ENCODE assay signal across 11 cellular contexts in genomic region chr3:158770254-158771017, GRCh38. TPM values are rescaled to one million over a fixed set of nuclear protein-coding genes. Genes with fewer than 3 reads are reported as not detected.
DNase-seq lines count a peak whose midpoint lies in the region; FAIRE-seq and TF ChIP-seq lines count a peak whose summit lies in the region.
"Had no signal": no experiment of that assay in that cellular context is flagged by ENCODE, and none has a peak within 500 bp of the region (broad histone marks: within the 10 kb centered on the region; RNA-seq: fewer than 3 reads in every experiment).

No MANE protein-coding gene starts in this region.

- no peak for TF ChIP-seq EP300 in stomach (IDR thresholded peaks at IDR 0.05)

- no peak overlapping the region for H3K4me3 Mint-ChIP-seq in endodermal cell
- H3K4me3 Mint-ChIP-seq: H9, WTC11 had no signal

- H3K9me3 ChIP-seq in SJSA1 (replicated peaks) = no peaks in the 10 kb centered on the region
- no peaks in the 10 kb centered on the region for H3K9me3 ChIP-seq in stomach
- H3K9me3 ChIP-seq in endodermal cell (ENCODE audit: control insufficient read depth, low read length) = no peaks in the 10 kb centered on the region

- H3K4me3 ChIP-seq in SJSA1 = no peak overlapping the region
- no peak overlapping the region for H3K4me3 ChIP-seq in fibroblast of pulmonary artery (replicated peaks; ENCODE audit: low read depth, low read length)
- no peak overlapping the region for H3K4me3 ChIP-seq in stomach
- no peak overlapping the region for H3K4me3 ChIP-seq in endodermal cell (ENCODE audit: low read length)

- H3K27ac ChIP-seq in SJSA1 = peak overlapping the region; percentile 90
- peak overlapping the region in 3 of 5 donors; percentile 55 to 70 (median 68) for H3K27ac ChIP-seq in stomach
- no peak overlapping the region for H3K27ac ChIP-seq in endodermal cell (ENCODE audit: low read depth, low read length)

- no peak overlapping the region for H3K9ac ChIP-seq in endodermal cell (ENCODE audit: extremely low read depth, low read length, poor library complexity, severe bottlenecking)

- WGBS in stomach, 5 donors = 77 to 86% (median 84%) methylated on average over 10 of the region's 10 CpGs
- 92 to 100% methylated on average over 5 to 9 of the region's 10 CpGs for WGBS in endodermal cell (ENCODE audit: insufficient coverage in 1 of 2, insufficient read length in 1 of 2), 2 experiments

- TF ChIP-seq POLR2A in H54 (IDR thresholded peaks at IDR 0.05; ENCODE audit: low read depth, low read length) (no peak), stomach (IDR thresholded peaks at IDR 0.05) (no peak)

- no peak overlapping the region for H3K27ac Mint-ChIP-seq in endodermal cell
- H3K27ac Mint-ChIP-seq: H9, WTC11 had no signal

- intact Hi-C loops in stomach (cut with DNase I; ENCODE audit: low total_unique reads) = no loop called here

- H3K4me1 ChIP-seq in SJSA1 (replicated peaks) = peaks cover 29% of the 10 kb centered on the region
- peaks cover 10 to 52% (median 27%) of the 10 kb centered on the region in 4 donors for H3K4me1 ChIP-seq in stomach
- H3K4me1 ChIP-seq in endodermal cell (ENCODE audit: control insufficient read depth, insufficient read depth, low read length) = peaks cover 6% of the 10 kb centered on the region

- H3K36me3 Mint-ChIP-seq in endodermal cell (ENCODE audit: low read depth) = no peaks in the 10 kb centered on the region
- H3K36me3 Mint-ChIP-seq: WTC11 had no signal

- no peaks in the 10 kb centered on the region for H3K36me3 ChIP-seq in SJSA1
- H3K36me3 ChIP-seq in stomach = no peaks in the 10 kb centered on the region
- no peaks in the 10 kb centered on the region for H3K36me3 ChIP-seq in endodermal cell (ENCODE audit: control insufficient read depth, insufficient read depth, low read length)

- peak; percentile 82 for FAIRE-seq in H54 (lab: Jason Lieb, UNC)

- no peaks in the 10 kb centered on the region for H3K27me3 Mint-ChIP-seq in endodermal cell (ENCODE audit: insufficient read depth)

- peaks cover 6% of the 10 kb centered on the region for H3K4me1 Mint-ChIP-seq in endodermal cell

- TF ChIP-seq CTCF in fibroblast of pulmonary artery (IDR thresholded peaks at IDR 0.05; ENCODE audit: low read length, missing control alignments) (no peak), stomach (IDR thresholded peaks at IDR 0.05) (no peak), endodermal cell (conservative IDR thresholded peaks at IDR 0.05) (no peak)

- H3K27me3 ChIP-seq in SJSA1 (replicated peaks) (no peaks in the 10 kb centered on the region), stomach (no peaks in the 10 kb centered on the region), endodermal cell (ENCODE audit: control insufficient read depth, insufficient read depth, low read length, poor library complexity, severe bottlenecking) (no peaks in the 10 kb centered on the region)

- no peaks in the 10 kb centered on the region for H3K9me3 Mint-ChIP-seq in endodermal cell
- H3K9me3 Mint-ChIP-seq: H9 had no signal

- peak; percentile 26 for DNase-seq in H54 (ENCODE audit: insufficient read length, low spot score)
- DNase-seq in SJSA1 (ENCODE audit: low read depth in 1 of 2, low spot score in 2 of 2) = peak in 1 of 2 experiments; percentile 68
- peak; percentile 66 for DNase-seq in fibroblast of pulmonary artery (ENCODE audit: low read depth)
- no peak for DNase-seq in stomach
- no peak for DNase-seq in endodermal cell
- DNase-seq in putamen (ENCODE audit: low spot score) = no peak
- DNase-seq in COLO668 (lab: John Stamatoyannopoulos, UW; ENCODE audit: unreplicated experiment) = no peak
- no peak for DNase-seq in nucleus accumbens (lab: John Stamatoyannopoulos, UW)
- DNase-seq: H9, OCI-M1 had no signal

RNA-seq across cellular contexts. Expression of gene MFSD1, which starts 31.4 kb away (rescaled TPM):
- 46.4 and 55.9 TPM in 2 replicates for total RNA-seq in SJSA1 (2014; rRNA removed; shearing (Covaris generic))
- 100 to 1,000 TPM in 2 of 5 donors, 10 to 100 TPM in 3; 23.9 to 187 (median 44.8) TPM for total RNA-seq in stomach
- 10 to 100 TPM; 22.3 to 28.3 (median 22.7) TPM for polyA plus RNA-seq in stomach
- 10 to 100 TPM; 11.7 to 13.4 TPM for total RNA-seq in endodermal cell
- polyA plus RNA-seq in endodermal cell (2013, experiment 1 of 2) = 15.1 TPM
- 12.3 TPM for polyA plus RNA-seq in endodermal cell (2013, experiment 2 of 2)

RNA-seq across cellular contexts. Expression of gene RARRES1, which starts 38.2 kb away (rescaled TPM):
- total RNA-seq in SJSA1 (2014; rRNA removed; shearing (Covaris generic)) = 0.66 and 4.9 TPM in 2 replicates
- total RNA-seq in stomach = 100 to 1,000 TPM in 1 of 5 donors, 10 to 100 TPM in 2, 1 to 10 TPM in 1, under 1 TPM in 1; 0.43 to 237 (median 12.1) TPM
- polyA plus RNA-seq in stomach = 1 to 10 TPM in 2 of 3 donors, under 1 TPM in 1; 0.76 to 7.5 (median 3.8) TPM
- under 1 TPM; 0.58 to 0.95 TPM for total RNA-seq in endodermal cell
- polyA plus RNA-seq in endodermal cell (2013, experiment 1 of 2) = 1.1 TPM
- polyA plus RNA-seq in endodermal cell (2013, experiment 2 of 2) = 1.6 TPM

Comparison
In these comparisons a context has a peak if more than half of its experiments do, and no peak if none do; other contexts are left out.
1. DNase-seq: peak in H54 (single experiment) and fibroblast of pulmonary artery (single experiment); none in stomach (single experiment), endodermal cell (single experiment), putamen (single experiment), COLO668 (single experiment) and nucleus accumbens (0 of 56).